In the genomic region with DNA sequence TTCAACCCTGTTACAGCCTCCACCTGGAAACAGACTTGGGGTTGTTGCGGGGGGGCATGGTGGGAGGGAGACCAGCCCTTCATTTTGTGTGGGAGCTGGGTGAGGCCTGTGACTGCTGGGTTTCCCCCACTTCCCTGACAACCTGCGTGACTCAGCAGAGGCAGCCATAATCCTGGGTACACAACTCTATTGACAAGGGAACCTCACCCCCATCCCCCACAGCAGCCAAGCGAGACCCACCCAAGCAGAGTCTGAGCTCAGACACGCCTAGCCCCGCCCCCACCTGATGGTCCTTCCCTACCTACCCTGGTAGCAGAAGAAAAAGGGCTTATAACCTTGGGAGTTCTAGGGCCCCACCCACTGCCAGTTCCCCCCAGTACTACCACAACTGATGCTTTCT, we compare ENCODE assay signal across 31 cellular contexts. TPM values are rescaled to one million over a fixed set of nuclear protein-coding genes. Genes with fewer than 3 reads are reported as not detected.
"Had no signal": no experiment of that assay in that cellular context is flagged by ENCODE, and none has a peak within 500 bp of the region (broad histone marks: within the 10 kb centered on the region; RNA-seq: fewer than 3 reads in every experiment).

No MANE protein-coding gene starts in this region.

- H3K4me3 ChIP-seq: coronary artery, gastroesophageal sphincter, heart left ventricle, neural progenitor cell, smooth muscle cell, suprapubic skin, vagina had no signal

- H3K4me2 ChIP-seq: neural progenitor cell, smooth muscle cell had no signal

- H3K36me3 Mint-ChIP-seq: neural progenitor cell had no signal

- H2AFZ ChIP-seq: neural progenitor cell, parathyroid adenoma had no signal

- H3K4me1 Mint-ChIP-seq: immature natural killer cell; mesothelial cell of epicardium; naive thymus-derived CD4-positive, alpha-beta T cell; nephron; neural progenitor cell; stimulated activated naive CD8-positive, alpha-beta T cell treated with anti-CD3 and anti-CD28 coated beads, Interleukin-15, amount 100 ng/mL, for 72 hours had no signal

- H3K9ac ChIP-seq: neural progenitor cell, parathyroid adenoma had no signal

- H3K36me3 ChIP-seq: gastroesophageal sphincter, heart left ventricle, neural progenitor cell, suprapubic skin, vagina had no signal

- H3K79me2 ChIP-seq: parathyroid adenoma had no signal

- H3K27me3 Mint-ChIP-seq: progenitor cell of endocrine pancreas had no signal

- H3K4me3 Mint-ChIP-seq: immature natural killer cell; mesothelial cell of epicardium; naive thymus-derived CD4-positive, alpha-beta T cell; nephron; neural progenitor cell; stimulated activated naive CD8-positive, alpha-beta T cell treated with anti-CD3 and anti-CD28 coated beads, Interleukin-15, amount 100 ng/mL, for 72 hours had no signal

- H3K27ac Mint-ChIP-seq: immature natural killer cell; mesothelial cell of epicardium; naive thymus-derived CD4-positive, alpha-beta T cell; nephron; neural progenitor cell; progenitor cell of endocrine pancreas; stimulated activated naive CD8-positive, alpha-beta T cell treated with anti-CD3 and anti-CD28 coated beads, Interleukin-15, amount 100 ng/mL, for 72 hours had no signal

- ATAC-seq: gastroesophageal sphincter; heart left ventricle; left lobe of liver; naive thymus-derived CD4-positive, alpha-beta T cell; sciatic nerve; stimulated activated naive CD8-positive, alpha-beta T cell treated with anti-CD3 and anti-CD28 coated beads, Interleukin-15, amount 100 ng/mL, for 72 hours had no signal

- FAIRE-seq: endothelial cell of umbilical vein had no signal

- H3K4me1 ChIP-seq: gastroesophageal sphincter, heart left ventricle, neural progenitor cell, parathyroid adenoma, suprapubic skin, vagina had no signal

- DNase-seq: dermis blood vessel endothelial cell; effector memory CD4-positive, alpha-beta T cell; erythroblast; foreskin fibroblast; heart left ventricle; hypothalamus; immature natural killer cell; islet precursor cell; mesenchymal stem cell; naive thymus-derived CD4-positive, alpha-beta T cell; stimulated activated CD4-positive, alpha-beta T cell treated with anti-CD3 and anti-CD28 coated beads, Interleukin-12 subunit alpha, Interleukin-12 subunit beta, amount 100 ng/mL, for 4 hours; stimulated activated CD4-positive, alpha-beta T cell treated with anti-CD3 and anti-CD28 coated beads, Interleukin-1b, Interleukin-23, amount 100 ng/mL, for 48 hours; stimulated activated CD4-positive, alpha-beta T cell treated with anti-CD3 and anti-CD28 coated beads, Interleukin-4, amount 100 ng/mL, for 1 hour; stimulated activated CD8-positive, alpha-beta memory T cell treated with anti-CD3 and anti-CD28 coated beads, Interleukin-4, amount 100 ng/mL, for 48 hours; stimulated activated naive CD4-positive, alpha-beta T cell; stimulated activated naive CD8-positive, alpha-beta T cell treated with anti-CD3 and anti-CD28 coated beads, Interleukin-15, amount 100 ng/mL, for 72 hours; trophoblast cell had no signal

- H3K27ac ChIP-seq: coronary artery, gastroesophageal sphincter, heart left ventricle, neural progenitor cell, parathyroid adenoma, suprapubic skin, vagina had no signal

- H3K9me3 ChIP-seq: suprapubic skin, vagina had no signal

- H3K27me3 ChIP-seq: gastroesophageal sphincter, neural progenitor cell, vagina had no signal

RNA-seq across cellular contexts. Expression of gene CCDC190, which starts 8.0 kb away (rescaled TPM):
- total RNA-seq: dermis blood vessel endothelial cell; gastroesophageal sphincter; left lobe of liver; liver; naive thymus-derived CD4-positive, alpha-beta T cell; smooth muscle cell; suprapubic skin; vagina had no signal
- polyA plus RNA-seq: immature natural killer cell; liver; naive thymus-derived CD4-positive, alpha-beta T cell; smooth muscle cell had no signal
